In the genomic region with DNA sequence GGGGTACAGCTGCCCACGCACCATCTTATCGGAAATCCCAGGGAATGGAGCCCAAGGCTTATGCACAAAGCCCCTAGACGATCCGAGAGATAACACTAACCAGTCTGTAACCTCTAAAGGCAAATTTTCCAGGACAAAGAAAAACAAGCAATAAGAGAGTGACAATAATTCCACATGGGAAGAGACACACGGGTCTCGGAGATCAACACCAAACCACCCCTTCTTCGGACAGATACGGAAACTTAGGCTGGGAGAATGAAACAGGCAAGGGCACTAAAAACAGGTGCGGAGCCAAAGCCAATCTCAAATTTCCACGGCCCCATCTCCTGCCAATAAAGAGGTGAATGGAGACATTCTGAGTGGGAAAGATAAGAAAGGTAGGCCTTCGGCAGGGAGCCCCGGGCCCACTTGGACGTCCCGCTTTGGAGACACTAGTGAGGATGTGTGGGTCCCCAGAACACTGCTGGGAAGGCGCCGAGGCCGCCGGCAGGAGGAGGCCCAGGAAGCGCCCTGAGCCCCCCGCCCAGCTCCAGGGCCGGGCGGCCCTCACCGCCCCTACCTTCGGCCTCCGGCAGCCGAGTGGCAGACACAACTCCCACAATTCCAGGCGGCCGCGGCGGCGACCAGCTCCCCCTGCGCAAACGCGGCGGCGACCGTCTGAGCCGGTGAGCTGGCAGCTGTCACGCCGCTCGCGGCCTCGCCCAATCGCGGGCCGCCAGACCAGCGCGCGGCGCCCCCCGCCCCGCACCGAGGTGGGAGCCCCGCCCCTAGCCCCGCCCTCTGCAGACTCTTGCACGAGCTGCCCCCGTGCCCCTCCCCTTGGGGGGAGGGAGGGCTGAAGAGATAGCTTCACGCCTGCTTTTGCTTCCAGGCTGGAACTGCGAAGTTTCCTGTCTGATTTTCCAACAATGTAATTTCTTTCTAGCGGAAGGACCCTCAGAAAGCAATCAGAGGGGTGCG, we compare ENCODE assay signal across 8 cellular contexts.
DNase-seq lines count a peak whose midpoint lies in the region; ATAC-seq and TF ChIP-seq lines count a peak whose summit lies in the region.

TSS of gene SIL1 (minus strand) at position 659 of the 960 bp plus-strand sequence. CDS start 70,525 bp downstream, outside the sequence.

- H3K4me3 ChIP-seq in AG10803 (ENCODE audit: low read length) = peak within 1 kb of the TSS; percentile 84

- TF ChIP-seq CTCF in AG10803 (conservative IDR thresholded peaks at IDR 0.05; ENCODE audit: low read length) = no peak

- H3K27ac Mint-ChIP-seq in central memory CD8-positive, alpha-beta T cell (ENCODE audit: low read depth) = peak within 1 kb of the TSS; percentile 96

- H3K9me3 Mint-ChIP-seq in central memory CD8-positive, alpha-beta T cell = no peaks in the 10 kb centered on the region

- H3K4me1 Mint-ChIP-seq in central memory CD8-positive, alpha-beta T cell = peaks cover 19% of the 10 kb centered on the region

- peaks cover 2% of the 10 kb centered on the region for H3K36me3 Mint-ChIP-seq in central memory CD8-positive, alpha-beta T cell (ENCODE audit: insufficient read depth)

- H3K4me3 Mint-ChIP-seq in central memory CD8-positive, alpha-beta T cell = peak within 1 kb of the TSS; percentile 86

- peak; percentile 95 for ATAC-seq in GM19043 (IDR thresholded peaks at IDR 0.05; ENCODE audit: low read depth, unreplicated experiment)
- ATAC-seq in HG03354 (IDR thresholded peaks at IDR 0.05; ENCODE audit: poor library complexity, severe bottlenecking, unreplicated experiment) = peak; percentile 96
- ATAC-seq in activated CD4-positive, CD25-positive, alpha-beta regulatory T cell treated with anti-CD3 and anti-CD28 coated beads, Interleukin-2, amount 50 U/mL, for 24 hours = peak; percentile 99 to 100
- peak; percentile 99 for ATAC-seq in central memory CD8-positive, alpha-beta T cell (replicated peaks; ENCODE audit: extremely low read depth, poor library complexity, severe bottlenecking)

- no peaks in the 10 kb centered on the region for H3K27me3 Mint-ChIP-seq in central memory CD8-positive, alpha-beta T cell

- DNase-seq in AG10803 (ENCODE audit: low read depth) = peak; percentile 93
- DNase-seq in NCI-H446 treated with DMSO at 0.1 percent for 48 hours (lab: John Stamatoyannopoulos, UW) = peak; percentile 89
- DNase-seq in central memory CD8-positive, alpha-beta T cell (ENCODE audit: low spot score in 2 of 2) = peak; percentile 80 to 86
- DNase-seq in iris pigment epithelial cell (ENCODE audit: low read depth) = peak; percentile 94
- peak; percentile 94 to 97 for DNase-seq in stimulated activated CD4-positive, alpha-beta T cell treated with anti-CD3 and anti-CD28 coated beads, Interleukin-12 subunit alpha, Interleukin-12 subunit beta, amount 100 ng/mL, for 24 hours (ENCODE audit: low read depth in 2 of 2)

Comparison
In these comparisons a context has a peak if more than half of its experiments do, and no peak if none do; other contexts are left out.
1. Peak in every context shown above with its lines: DNase-seq, ATAC-seq and H3K4me3 ChIP-seq.